ENCODE assay signal across 22 cellular contexts in genomic region chr11:66493124-66493523, GRCh38. TPM values are rescaled to one million over a fixed set of nuclear protein-coding genes. Genes with fewer than 3 reads are reported as not detected.
DNase-seq lines count a peak whose midpoint lies in the region; TF ChIP-seq lines count a peak whose summit lies in the region.
"Had no signal": no experiment of that assay in that cellular context is flagged by ENCODE, and none has a peak within 500 bp of the region (broad histone marks: within the 10 kb centered on the region; RNA-seq: fewer than 3 reads in every experiment).

No MANE protein-coding gene starts in this region.

- H3K9me3 Mint-ChIP-seq in nephron progenitor cell (no peaks in the 10 kb centered on the region), Caco-2 (ENCODE audit: unreplicated experiment) (no peaks in the 10 kb centered on the region)
- H3K9me3 Mint-ChIP-seq: CD14-positive monocyte had no signal

- H3K36me3 Mint-ChIP-seq in nephron progenitor cell (ENCODE audit: low read depth) (peaks cover 20% of the 10 kb centered on the region), Caco-2 (ENCODE audit: insufficient read depth, unreplicated experiment) (peaks cover 56% of the 10 kb centered on the region)

- 96% methylated on average over 10 of the region's 10 CpGs for WGBS in hepatocyte (ENCODE audit: low lambda C conversion rate, missing lambda C conversion rate)

- H3K27me3 Mint-ChIP-seq in nephron progenitor cell (ENCODE audit: low read depth, poor library complexity) (no peaks in the 10 kb centered on the region), Caco-2 (ENCODE audit: insufficient read depth, unreplicated experiment) (no peaks in the 10 kb centered on the region)

- H2AFZ ChIP-seq in hepatocyte = no peak overlapping the region
- H2AFZ ChIP-seq: GM23248 had no signal

- H3K4me1 Mint-ChIP-seq in nephron progenitor cell (peaks cover 4% of the 10 kb centered on the region), Caco-2 (ENCODE audit: low read depth, unreplicated experiment) (no peaks in the 10 kb centered on the region)
- H3K4me1 Mint-ChIP-seq: CD14-positive monocyte had no signal

- H3K36me3 ChIP-seq in WERI-Rb-1 (peaks cover 71% of the 10 kb centered on the region), hepatocyte (replicated peaks; ENCODE audit: insufficient read depth, low read depth) (no peaks in the 10 kb centered on the region), Caco-2 (ENCODE audit: control insufficient read depth, insufficient read depth, low read length) (peaks cover 5% of the 10 kb centered on the region)

- CTCF ChIA-PET in Caco-2 (lab: Charles Lee) = interaction anchor here (1.1 to 1.7 kb wide), 3 partner anchors 9 to 55 kb away, joined by 3 to 7 read pairs (median 6); partner anchors contain the start of genes DPP3 and MRPL11

- BruUV-seq in Caco-2 (replicated peaks; lab: Mats Ljungman, UMichigan) = no TSS peak

- H3K4me3 Mint-ChIP-seq in nephron progenitor cell (no peak overlapping the region), Caco-2 (ENCODE audit: unreplicated experiment) (no peak overlapping the region)
- H3K4me3 Mint-ChIP-seq: CD14-positive monocyte had no signal

- H3K27ac Mint-ChIP-seq in nephron progenitor cell (peak overlapping the region; percentile 25), Caco-2 (ENCODE audit: unreplicated experiment) (no peak overlapping the region)

- no peaks in the 10 kb centered on the region for H3K4me1 ChIP-seq in hepatocyte (ENCODE audit: insufficient read depth)
- peaks cover 15% of the 10 kb centered on the region for H3K4me1 ChIP-seq in Caco-2
- H3K4me1 ChIP-seq: A549 had no signal

- no peaks in the 10 kb centered on the region for H4K20me1 ChIP-seq in hepatocyte (ENCODE audit: insufficient read depth, poor library complexity, severe bottlenecking)

- POLR2A ChIA-PET in Caco-2 (lab: Charles Lee) = interaction anchor here (0.8 kb wide), 1 partner anchor 13 kb away, joined by 3 read pairs; the partner anchor contains the start of gene DPP3

- no peak overlapping the region for H3K4me2 ChIP-seq in hepatocyte
- H3K4me2 ChIP-seq: A549, SK-N-SH had no signal

- H3K79me2 ChIP-seq in hepatocyte = no peaks in the 10 kb centered on the region

- H3K27ac ChIP-seq in WERI-Rb-1 = peak overlapping the region; percentile 64
- peak overlapping the region; percentile 27 for H3K27ac ChIP-seq in hepatocyte
- H3K27ac ChIP-seq in substantia nigra (ENCODE audit: low read depth, low read length, poor library complexity, severe bottlenecking) = no peak overlapping the region
- H3K27ac ChIP-seq: A549, GM23248 had no signal

- intact Hi-C loops in Caco-2 (cut with micrococcal nuclease; ENCODE audit: unreplicated experiment) = no loop called here

- no peaks in the 10 kb centered on the region for H3K9me2 ChIP-seq in hepatocyte (replicated peaks; ENCODE audit: insufficient read depth)
- H3K9me2 ChIP-seq: SK-N-SH had no signal

- H3K4me3 ChIP-seq in WERI-Rb-1 (ENCODE audit: low read depth, low read length) (no peak overlapping the region), hepatocyte (no peak overlapping the region), Caco-2 (ENCODE audit: low read depth, low read length) (no peak overlapping the region)
- H3K4me3 ChIP-seq: A549, GM23248 had no signal

- no peak for TF ChIP-seq CTCF in WERI-Rb-1 (IDR thresholded peaks at IDR 0.05; ENCODE audit: low read depth, low read length)
- no peak for TF ChIP-seq CTCF in hepatocyte (IDR thresholded peaks at IDR 0.05; ENCODE audit: poor library complexity)
- no peak for TF ChIP-seq CTCF in nephron progenitor cell (IDR thresholded peaks at IDR 0.05)
- TF ChIP-seq CTCF in Caco-2 (IDR thresholded peaks at IDR 0.05; ENCODE audit: insufficient read depth in 1 of 2, low read depth in 1 of 2, low read length in 1 of 2, severe bottlenecking in 1 of 2, unreplicated experiment in 1 of 2) = no peak

- DNase-seq in WERI-Rb-1 = no peak
- DNase-seq in hepatocyte (ENCODE audit: low spot score) = no peak
- DNase-seq in nephron progenitor cell = no peak
- DNase-seq in Caco-2 = no peak
- DNase-seq in NOMO-1 (lab: John Stamatoyannopoulos, UW; ENCODE audit: unreplicated experiment in 2 of 2) = no peak
- no peak for DNase-seq in DMS79 treated with DMSO at 0.1 percent for 48 hours (lab: John Stamatoyannopoulos, UW)
- DNase-seq in substantia nigra (lab: John Stamatoyannopoulos, UW) = no peak
- DNase-seq: GM23248, HCEC 1CT, NCI-H1048, NCI-H1417, NCI-H1694, NCI-H2029 treated with DMSO at 0.1 percent for 48 hours, NCI-H2227 treated with DMSO at 0.1 percent for 48 hours, NCI-H69, OCI-M1, SK-N-SH, SW 1271 had no signal

- no peaks in the 10 kb centered on the region for H3K9me3 ChIP-seq in WERI-Rb-1 (ENCODE audit: severe bottlenecking)
- H3K9me3 ChIP-seq in hepatocyte (ENCODE audit: low read depth) = no peaks in the 10 kb centered on the region
- no peaks in the 10 kb centered on the region for H3K9me3 ChIP-seq in Caco-2
- H3K9me3 ChIP-seq: A549, SK-N-SH had no signal

- H3K27me3 ChIP-seq in WERI-Rb-1 (ENCODE audit: insufficient read depth, low read depth, severe bottlenecking) = no peaks in the 10 kb centered on the region
- H3K27me3 ChIP-seq in hepatocyte = no peaks in the 10 kb centered on the region
- no peaks in the 10 kb centered on the region for H3K27me3 ChIP-seq in Caco-2 (replicated peaks; ENCODE audit: control insufficient read depth, insufficient read depth, low read length)

RNA-seq across cellular contexts. Expression of gene DPP3, which starts 12.9 kb away (rescaled TPM):
- total RNA-seq in hepatocyte (46.0 and 56.0 TPM in 2 replicates), Caco-2 (2022) (106 TPM in 2 replicates)
- polyA plus RNA-seq in hepatocyte = 54.8 and 57.3 TPM in 2 replicates

RNA-seq across cellular contexts. Expression of gene BBS1, which starts 17.3 kb away (rescaled TPM):
- total RNA-seq in hepatocyte = 25.1 and 33.4 TPM in 2 replicates
- polyA plus RNA-seq in hepatocyte = 27.7 and 33.9 TPM in 2 replicates
- total RNA-seq in Caco-2 (2022) = 47.1 and 50.0 TPM in 2 replicates

RNA-seq across cellular contexts. Expression of gene PELI3, which starts 26.4 kb away (rescaled TPM):
- total RNA-seq in hepatocyte (5.5 and 6.7 TPM in 2 replicates), Caco-2 (2022) (21.0 and 21.1 TPM in 2 replicates)
- 5.5 and 10.9 TPM in 2 replicates for polyA plus RNA-seq in hepatocyte

RNA-seq across cellular contexts. Expression of gene ZDHHC24, which starts 52.7 kb away (rescaled TPM):
- 10.3 and 11.5 TPM in 2 replicates for total RNA-seq in hepatocyte
- polyA plus RNA-seq in hepatocyte = 16.9 and 18.3 TPM in 2 replicates
- total RNA-seq in Caco-2 (2022) = 25.1 and 26.9 TPM in 2 replicates

RNA-seq across cellular contexts. Expression of gene ACTN3, which starts 53.6 kb away (rescaled TPM):
- total RNA-seq in hepatocyte (not detected in 2 replicates), Caco-2 (2022) (0.16 TPM in 1 of 2 replicates, not detected in the other)
- polyA plus RNA-seq in hepatocyte = 0.09 and 0.58 TPM in 2 replicates
- total RNA-seq: GM23248, HT-29, NCI-H460 had no signal
- polyA plus RNA-seq: A549, CD14-positive monocyte, GM23248 had no signal
